17 cellular contexts compared by ENCODE assay signal in the genomic region with DNA sequence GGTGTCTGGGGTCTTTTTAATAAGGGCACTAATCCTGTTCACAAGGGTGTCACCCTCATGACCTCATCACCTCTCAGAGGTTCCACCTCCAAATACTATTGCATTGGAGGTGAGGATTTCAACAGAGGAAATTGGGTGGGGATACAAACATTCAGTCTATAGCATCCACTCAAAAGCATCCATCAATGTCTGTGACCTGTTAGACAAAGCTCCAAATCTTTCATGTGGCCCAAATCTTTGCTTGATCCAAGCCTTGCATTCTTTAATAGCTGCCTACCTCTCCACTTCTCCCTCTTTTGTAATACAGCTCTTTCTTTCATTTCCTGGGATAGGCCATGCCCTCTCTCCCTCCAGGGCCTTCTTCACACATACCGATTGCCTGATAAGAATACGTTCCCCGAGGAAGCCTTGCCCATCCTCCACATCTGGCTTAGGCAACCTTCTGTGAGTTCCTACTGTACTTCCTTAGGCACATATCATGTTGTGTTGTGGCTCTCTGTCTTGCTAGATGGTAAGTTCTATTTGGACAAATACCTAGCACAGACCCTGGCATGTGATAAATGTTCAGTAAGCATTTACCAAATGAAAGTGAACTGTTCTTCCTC.
DNase-seq lines count a peak whose midpoint lies in the region; FAIRE-seq and TF ChIP-seq lines count a peak whose summit lies in the region.
"Had no signal": no experiment of that assay in that cellular context is flagged by ENCODE, and none has a peak within 500 bp of the region (broad histone marks: within the 10 kb centered on the region; RNA-seq: fewer than 3 reads in every experiment).

No MANE protein-coding gene starts in this region.

- no TSS peak for BruUV-seq in Caco-2 (replicated peaks; lab: Mats Ljungman, UMichigan)

- no peak for DNase-seq in T-helper 2 cell treated with Interferon-gamma antibody and Interleukin-4, amounts not matched to agents 5 μg/mL and 100 μg/mL, for 36 hours (ENCODE audit: low spot score)
- no peak for DNase-seq in T-helper 2 cell
- no peak for DNase-seq in HTR-8/SVneo (ENCODE audit: insufficient read length, low spot score)
- peak; percentile 39 for DNase-seq in choroid plexus epithelial cell (ENCODE audit: low read depth)
- no peak for DNase-seq in activated CD4-positive, CD25-positive, alpha-beta regulatory T cell treated with anti-CD3 and anti-CD28 coated beads, Interleukin-2, amount 50 U/mL, for 72 hours
- DNase-seq in NCI-H2227 treated with DMSO at 0.1 percent for 48 hours (lab: John Stamatoyannopoulos, UW): no peak
- DNase-seq in Caco-2: no peak
- DNase-seq: effector memory CD4-positive, alpha-beta T cell; NCI-H187; PC-9; SK-N-SH had no signal

- intact Hi-C loops in Caco-2 (cut with micrococcal nuclease; ENCODE audit: unreplicated experiment): no loop called here

- no peak overlapping the region for H3K4me3 ChIP-seq in choroid plexus epithelial cell (ENCODE audit: low read depth, low read length)
- H3K4me3 ChIP-seq in Caco-2 (ENCODE audit: low read depth, low read length): no peak overlapping the region
- H3K4me3 ChIP-seq: GM12878, lung, PC-9 had no signal

- TF ChIP-seq CTCF in choroid plexus epithelial cell (conservative IDR thresholded peaks at IDR 0.05; ENCODE audit: low read depth, low read length): no peak
- no peak for TF ChIP-seq CTCF in nephron (IDR thresholded peaks at IDR 0.05; ENCODE audit: unreplicated experiment in 3 of 3)
- no peak for TF ChIP-seq CTCF in Caco-2 (IDR thresholded peaks at IDR 0.05; ENCODE audit: insufficient read depth in 1 of 2, low read depth in 1 of 2, low read length in 1 of 2, severe bottlenecking in 1 of 2, unreplicated experiment in 1 of 2)

- H3K27me3 Mint-ChIP-seq in T-helper 2 cell treated with Interferon-gamma antibody and Interleukin-4, amounts not matched to agents 5 μg/mL and 100 μg/mL, for 36 hours (ENCODE audit: low read depth): no peaks in the 10 kb centered on the region
- no peaks in the 10 kb centered on the region for H3K27me3 Mint-ChIP-seq in nephron (ENCODE audit: low read depth)
- no peaks in the 10 kb centered on the region for H3K27me3 Mint-ChIP-seq in Caco-2 (ENCODE audit: insufficient read depth, unreplicated experiment)

- H3K4me1 Mint-ChIP-seq in T-helper 2 cell treated with Interferon-gamma antibody and Interleukin-4, amounts not matched to agents 5 μg/mL and 100 μg/mL, for 36 hours (ENCODE audit: low read depth): peaks cover 41% of the 10 kb centered on the region
- peaks cover 28% of the 10 kb centered on the region for H3K4me1 Mint-ChIP-seq in nephron
- peaks cover 7% of the 10 kb centered on the region for H3K4me1 Mint-ChIP-seq in Caco-2 (ENCODE audit: low read depth, unreplicated experiment)

- H3K9me3 Mint-ChIP-seq in T-helper 2 cell treated with Interferon-gamma antibody and Interleukin-4, amounts not matched to agents 5 μg/mL and 100 μg/mL, for 36 hours: no peaks in the 10 kb centered on the region
- H3K9me3 Mint-ChIP-seq in nephron: no peaks in the 10 kb centered on the region
- H3K9me3 Mint-ChIP-seq in Caco-2 (ENCODE audit: unreplicated experiment): no peaks in the 10 kb centered on the region

- H3K9me3 ChIP-seq in Caco-2: no peaks in the 10 kb centered on the region
- H3K9me3 ChIP-seq: SK-N-SH had no signal

- no peak overlapping the region for H3K4me3 Mint-ChIP-seq in T-helper 2 cell treated with Interferon-gamma antibody and Interleukin-4, amounts not matched to agents 5 μg/mL and 100 μg/mL, for 36 hours
- H3K4me3 Mint-ChIP-seq in nephron (no peak overlapping the region), Caco-2 (ENCODE audit: unreplicated experiment) (no peak overlapping the region)

- H3K4me1 ChIP-seq in Caco-2: peaks cover 4% of the 10 kb centered on the region; the same call in 1 of the 2 replicates

- peaks cover 9% of the 10 kb centered on the region for H3K36me3 Mint-ChIP-seq in T-helper 2 cell treated with Interferon-gamma antibody and Interleukin-4, amounts not matched to agents 5 μg/mL and 100 μg/mL, for 36 hours (ENCODE audit: low read depth)
- H3K36me3 Mint-ChIP-seq in nephron (ENCODE audit: low read depth): peaks cover 15% of the 10 kb centered on the region
- no peaks in the 10 kb centered on the region for H3K36me3 Mint-ChIP-seq in Caco-2 (ENCODE audit: insufficient read depth, unreplicated experiment)

- no peaks in the 10 kb centered on the region for H3K27me3 ChIP-seq in Caco-2 (replicated peaks; ENCODE audit: control insufficient read depth, insufficient read depth, low read length)

- FAIRE-seq in HTR-8/SVneo (lab: Jason Lieb, UNC): peak; percentile 76
- FAIRE-seq: A204.1, bronchial epithelial cell, GM12878, H1 had no signal

- POLR2A ChIA-PET in Caco-2 (lab: Charles Lee): no interaction called here

- CTCF ChIA-PET in Caco-2 (lab: Charles Lee): no interaction called here

- peak overlapping the region; percentile 51 for H3K27ac Mint-ChIP-seq in T-helper 2 cell treated with Interferon-gamma antibody and Interleukin-4, amounts not matched to agents 5 μg/mL and 100 μg/mL, for 36 hours
- peak overlapping the region in 2 of 3 experiments; percentile 76 to 99 for H3K27ac Mint-ChIP-seq in nephron
- no peak overlapping the region for H3K27ac Mint-ChIP-seq in Caco-2 (ENCODE audit: unreplicated experiment)

- H3K36me3 ChIP-seq in Caco-2 (ENCODE audit: control insufficient read depth, insufficient read depth, low read length): no peaks in the 10 kb centered on the region
